1 cellular context compared by ENCODE assay signal in the genomic region with DNA sequence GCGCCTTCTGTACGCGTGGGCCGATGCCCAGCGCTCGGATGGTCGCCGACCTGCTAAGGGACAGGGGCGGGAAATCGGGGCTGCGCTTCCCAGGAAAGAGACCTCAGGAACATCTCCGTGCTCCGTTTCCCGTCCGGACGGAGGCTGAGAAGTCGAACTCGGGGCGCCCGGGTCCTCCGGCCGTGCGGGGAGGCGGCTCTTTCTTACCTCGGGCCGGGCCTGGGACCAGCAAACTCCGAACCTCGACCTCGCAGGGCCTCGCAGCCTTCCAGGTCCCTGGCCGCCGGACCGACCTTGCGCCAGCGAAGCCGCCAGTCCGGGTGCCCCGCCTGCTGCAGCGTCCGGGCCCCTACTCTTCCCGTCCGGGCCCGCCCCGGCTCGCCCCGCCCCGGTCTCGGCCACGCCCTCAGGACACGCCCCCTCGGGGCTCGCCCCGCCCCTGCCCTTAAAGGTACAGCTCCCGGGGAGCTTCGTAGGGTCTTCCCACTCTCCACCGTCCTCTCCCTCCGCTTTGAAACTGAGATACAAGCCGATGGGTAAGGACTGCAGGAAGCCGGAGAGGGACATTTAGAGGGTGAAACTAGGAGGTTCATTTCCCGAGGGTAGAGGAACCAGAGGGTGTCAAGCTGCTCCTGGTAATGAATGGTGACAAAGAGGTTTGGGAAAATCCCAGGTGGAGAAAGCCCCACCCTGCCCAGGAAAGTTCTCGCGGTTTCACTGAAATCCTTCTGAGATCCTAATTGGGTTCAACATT.
TF ChIP-seq lines count a peak whose summit lies in the region.

A gene (minus strand): TSS at position 324 of the 754 bp plus-strand sequence. CDS start 2,231 bp downstream, outside the sequence.

TF ChIP-seq in H1, 55 proteins besides CTCF, POLR2A, EP300 and RAD21 (continued from another document):
- TF ChIP-seq TCF12 (IDR thresholded peaks at IDR 0.05; ENCODE audit: low read depth, low read length), result 0 out of 2 replicates have a peak, but pooled peaks have one; percentile 13
- peak; percentile 65 for TF ChIP-seq POLR2AphosphoS5 (IDR thresholded peaks at IDR 0.05; ENCODE audit: low read depth, low read length)
- TF ChIP-seq, protein P1, sequence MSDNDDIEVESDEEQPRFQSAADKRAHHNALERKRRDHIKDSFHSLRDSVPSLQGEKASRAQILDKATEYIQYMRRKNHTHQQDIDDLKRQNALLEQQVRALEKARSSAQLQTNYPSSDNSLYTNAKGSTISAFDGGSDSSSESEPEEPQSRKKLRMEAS (IDR thresholded peaks at IDR 0.05), result peak; percentile 62
- TF ChIP-seq TBP (IDR thresholded peaks at IDR 0.05; ENCODE audit: low read depth, low read length), result peak; percentile 71; the same call in 1 of the 2 replicates
- peak; percentile 82 for TF ChIP-seq TAF1 (IDR thresholded peaks at IDR 0.05; ENCODE audit: low read depth, low read length)
- no peak for TF ChIP-seq YY1 (IDR thresholded peaks at IDR 0.05; ENCODE audit: low read depth, low read length)
- no peak for TF ChIP-seq RBBP5 (IDR thresholded peaks at IDR 0.05; ENCODE audit: borderline replicate concordance, low read depth, low read length)
- TF ChIP-seq KDM4A (IDR thresholded peaks at IDR 0.05; ENCODE audit: low read depth, low read length, severe bottlenecking), result peak; percentile 66
- TF ChIP-seq PHF8 (conservative IDR thresholded peaks at IDR 0.05; ENCODE audit: low read depth, low read length), result peak; percentile 77; the same call in 1 of the 2 replicates
- TF ChIP-seq, protein P2, sequence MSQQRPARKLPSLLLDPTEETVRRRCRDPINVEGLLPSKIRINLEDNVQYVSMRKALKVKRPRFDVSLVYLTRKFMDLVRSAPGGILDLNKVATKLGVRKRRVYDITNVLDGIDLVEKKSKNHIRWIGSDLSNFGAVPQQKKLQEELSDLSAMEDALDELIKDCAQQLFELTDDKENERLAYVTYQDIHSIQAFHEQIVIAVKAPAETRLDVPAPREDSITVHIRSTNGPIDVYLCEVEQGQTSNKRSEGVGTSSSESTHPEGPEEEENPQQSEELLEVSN (IDR thresholded peaks at IDR 0.05), result peak; percentile 87
